Comparison of ENCODE assay signal across 12 cellular contexts in genomic region chr19:37933965-37934364, GRCh38. TPM values are rescaled to one million over a fixed set of nuclear protein-coding genes. Genes with fewer than 3 reads are reported as not detected.
DNase-seq lines count a peak whose midpoint lies in the region; ATAC-seq and TF ChIP-seq lines count a peak whose summit lies in the region.
"Had no signal": no experiment of that assay in that cellular context is flagged by ENCODE, and none has a peak within 500 bp of the region (broad histone marks: within the 10 kb centered on the region; RNA-seq: fewer than 3 reads in every experiment).

No MANE protein-coding gene starts in this region.

- intact Hi-C loops in activated CD4-positive, alpha-beta T cell treated with anti-CD3 and anti-CD28 coated beads for 36 hours (cut with DNase I, micrococcal nuclease) = no loop called here

- H3K27me3 Mint-ChIP-seq in nephron (ENCODE audit: low read depth) = no peaks in the 10 kb centered on the region
- no peaks in the 10 kb centered on the region for H3K27me3 Mint-ChIP-seq in activated CD4-positive, alpha-beta T cell treated with anti-CD3 and anti-CD28 coated beads for 36 hours

- no peak for TF ChIP-seq CTCF in nephron (IDR thresholded peaks at IDR 0.05; ENCODE audit: unreplicated experiment in 3 of 3)

- peak overlapping the region; percentile 84 for H3K27ac ChIP-seq in epithelial cell of prostate
- H3K27ac ChIP-seq: ascending aorta had no signal

- peaks cover 8% of the 10 kb centered on the region for H3K36me3 Mint-ChIP-seq in nephron (ENCODE audit: low read depth)
- H3K36me3 Mint-ChIP-seq in activated CD4-positive, alpha-beta T cell treated with anti-CD3 and anti-CD28 coated beads for 36 hours (ENCODE audit: low read depth) = peaks cover 28% of the 10 kb centered on the region

- in situ Hi-C loops in Caki2 (cut with HindIII; ENCODE audit: low pct_unique_long_range_greater_than_20kb, low sequenced_read_pairs) = no loop called here

- peak overlapping the region; percentile 71 to 87 (median 85) for H3K27ac Mint-ChIP-seq in nephron
- no peak overlapping the region for H3K27ac Mint-ChIP-seq in activated CD4-positive, alpha-beta T cell treated with anti-CD3 and anti-CD28 coated beads for 36 hours

- DNase-seq in Caki2 (ENCODE audit: low read depth) = peak; percentile 83
- peak; percentile 63 for DNase-seq in NCI-H226
- DNase-seq in epithelial cell of prostate (ENCODE audit: low read depth, low spot score) = no peak
- no peak for DNase-seq in stimulated activated CD4-positive, alpha-beta T cell treated with anti-CD3 and anti-CD28 coated beads, Interleukin-4, amount 100 ng/mL, for 4 hours
- no peak for DNase-seq in NCI-H2196 (lab: John Stamatoyannopoulos, UW; ENCODE audit: unreplicated experiment)
- DNase-seq in ecto neural progenitor cell (ENCODE audit: low spot score) = no peak
- no peak for DNase-seq in activated CD4-positive, alpha-beta T cell treated with anti-CD3 and anti-CD28 coated beads for 36 hours
- DNase-seq: NCI-H774; stimulated activated CD4-positive, alpha-beta T cell treated with anti-CD3 and anti-CD28 coated beads, Interleukin-4, amount 100 ng/mL, for 24 hours had no signal

- H3K4me3 Mint-ChIP-seq in nephron = peak overlapping the region; percentile 32 to 57 (median 38)
- no peak overlapping the region for H3K4me3 Mint-ChIP-seq in activated CD4-positive, alpha-beta T cell treated with anti-CD3 and anti-CD28 coated beads for 36 hours

- H3K9me3 Mint-ChIP-seq in nephron = peaks cover 1% of the 10 kb centered on the region
- H3K9me3 Mint-ChIP-seq in activated CD4-positive, alpha-beta T cell treated with anti-CD3 and anti-CD28 coated beads for 36 hours (ENCODE audit: low read depth) = peaks cover 19% of the 10 kb centered on the region

- no peak for ATAC-seq in activated CD4-positive, alpha-beta T cell treated with anti-CD3 and anti-CD28 coated beads for 36 hours
- ATAC-seq: activated CD4-positive, CD25-positive, alpha-beta regulatory T cell treated with anti-CD3 and anti-CD28 coated beads, Interleukin-2, amount 50 U/mL, for 24 hours had no signal

- CTCF ChIA-PET in activated CD4-positive, alpha-beta T cell treated with anti-CD3 and anti-CD28 coated beads for 36 hours (lab: Charles Lee) = interaction anchor here (0.8 kb wide), 1 partner anchor 35 kb away, joined by 3 read pairs; no protein-coding TSS in a partner anchor

- H3K4me1 Mint-ChIP-seq in nephron = peaks cover 32% of the 10 kb centered on the region
- peaks cover 8% of the 10 kb centered on the region for H3K4me1 Mint-ChIP-seq in activated CD4-positive, alpha-beta T cell treated with anti-CD3 and anti-CD28 coated beads for 36 hours

- POLR2A ChIA-PET in activated CD4-positive, alpha-beta T cell treated with anti-CD3 and anti-CD28 coated beads for 36 hours (lab: Charles Lee) = no interaction called here

RNA-seq across cellular contexts. Expression of gene SIPA1L3, which starts 27.0 kb away (rescaled TPM):
- total RNA-seq in Caki2 (2014; rRNA removed; shearing (Covaris generic); ENCODE audit: low replicate concordance) = 35.9 and 39.9 TPM in 2 replicates
- total RNA-seq in activated CD4-positive, alpha-beta T cell treated with anti-CD3 and anti-CD28 coated beads for 36 hours = 10 to 100 TPM; 10.5 to 18.3 TPM

RNA-seq across cellular contexts. Expression of gene WDR87, which starts 27.6 kb away (rescaled TPM):
- total RNA-seq in Caki2 (2014; rRNA removed; shearing (Covaris generic); ENCODE audit: low replicate concordance) = not detected in 2 replicates
- total RNA-seq in activated CD4-positive, alpha-beta T cell treated with anti-CD3 and anti-CD28 coated beads for 36 hours = not detected
- total RNA-seq: ascending aorta had no signal

Comparison
In these comparisons a context has a peak if more than half of its experiments do, and no peak if none do; other contexts are left out.
1. DNase-seq: peak in Caki2 (single experiment) and NCI-H226 (single experiment); none in epithelial cell of prostate (single experiment), stimulated activated CD4-positive, alpha-beta T cell treated with anti-CD3 and anti-CD28 coated beads, Interleukin-4, amount 100 ng/mL, for 4 hours (0 of 2), NCI-H2196 (single experiment), ecto neural progenitor cell (single experiment) and activated CD4-positive, alpha-beta T cell treated with anti-CD3 and anti-CD28 coated beads for 36 hours (single experiment).